ENCODE assay signal across 26 cellular contexts in genomic region chr17:38663964-38664644, GRCh38. TPM values are rescaled to one million over a fixed set of nuclear protein-coding genes. Genes with fewer than 3 reads are reported as not detected.
DNase-seq lines count a peak whose midpoint lies in the region; ATAC-seq, FAIRE-seq and TF ChIP-seq lines count a peak whose summit lies in the region.
"Had no signal": no experiment of that assay in that cellular context is flagged by ENCODE, and none has a peak within 500 bp of the region (broad histone marks: within the 10 kb centered on the region; RNA-seq: fewer than 3 reads in every experiment).

No MANE protein-coding gene starts in this region.

- H3K79me2 ChIP-seq in SK-N-SH (ENCODE audit: insufficient read depth) = no peaks in the 10 kb centered on the region
- H3K79me2 ChIP-seq in Karpas-422 (ENCODE audit: low read length) = no peaks in the 10 kb centered on the region
- H3K79me2 ChIP-seq in K562 (ENCODE audit: control insufficient read depth, insufficient read depth, low read length) = no peaks in the 10 kb centered on the region

- H3K9me3 ChIP-seq in SK-N-SH (no peaks in the 10 kb centered on the region), Karpas-422 (ENCODE audit: low read length) (no peaks in the 10 kb centered on the region), K562 (replicated peaks; ENCODE audit: control insufficient read depth, insufficient read depth, low read depth, low read length) (no peaks in the 10 kb centered on the region), neuronal stem cell (replicated peaks in 1 of 2; ENCODE audit: control insufficient read depth in 2 of 2, insufficient read depth in 1 of 2, low read depth in 1 of 2, low read length in 2 of 2) (no peaks in the 10 kb centered on the region)
- H3K9me3 ChIP-seq: HAP-1 had no signal

- H3K4ac ChIP-seq in neuronal stem cell (ENCODE audit: low read length) = no peak overlapping the region

- intact Hi-C loops in K562 (cut with micrococcal nuclease) = no loop called here

- CTCF ChIA-PET in SK-N-SH (lab: Yijun Ruan, JAX) (interaction anchor here (0.7 to 12.2 kb wide), 38 partner anchors 8 to 246 kb away, joined by 3 to 111 read pairs (median 6); partner anchors contain the start of genes EPOP and SRCIN1), K562 (lab: Yijun Ruan, JAX; ENCODE audit: low intra/inter-chr PET ratio) (no interaction called here)

- peak overlapping the region; percentile 91 for H2BK15ac ChIP-seq in neuronal stem cell (ENCODE audit: low read length)

- no peaks in the 10 kb centered on the region for H3K79me1 ChIP-seq in neuronal stem cell (ENCODE audit: low read depth, low read length)

- no peak for FAIRE-seq in K562 (lab: Jason Lieb, UNC)
- FAIRE-seq: GM12892, GM19239 had no signal

- H3F3A ChIP-seq in SK-N-SH (replicated peaks; ENCODE audit: insufficient read depth) = no peaks in the 10 kb centered on the region

- 89% methylated on average over 9 of the region's 9 CpGs for WGBS in SK-N-SH (ENCODE audit: low lambda C conversion rate)
- 14% methylated on average over 4 of the region's 9 CpGs for WGBS in K562 (ENCODE audit: insufficient coverage, low coverage, missing lambda C conversion rate)
- no CpG with 5 or more reads among the region's 9 CpGs for WGBS in neuronal stem cell (ENCODE audit: extremely low coverage in 2 of 2, insufficient read length in 2 of 2, insufficient replicate concordance in 1 of 2), 2 donors

- H3K4me1 ChIP-seq in SK-N-SH (ENCODE audit: control insufficient read depth in 1 of 2, insufficient read depth in 2 of 2, low read depth in 1 of 2, low read length in 1 of 2) = peaks cover 0 to 2% of the 10 kb centered on the region in 2 experiments; a peak in 1 of 4 replicates
- no peaks in the 10 kb centered on the region for H3K4me1 ChIP-seq in Karpas-422 (ENCODE audit: low read length)
- peaks cover 0 to 6% of the 10 kb centered on the region in 2 experiments; a peak in 2 of 5 replicates for H3K4me1 ChIP-seq in K562 (replicated peaks in 1 of 2; ENCODE audit: control insufficient read depth in 2 of 2, insufficient read depth in 2 of 2, low read length in 2 of 2)
- H3K4me1 ChIP-seq in neuronal stem cell (ENCODE audit: control insufficient read depth in 2 of 2, insufficient read depth in 1 of 2, low read depth in 1 of 2, low read length in 2 of 2) = peaks cover 0 to 2% of the 10 kb centered on the region in 2 donors
- H3K4me1 ChIP-seq: HAP-1 had no signal

- H4K8ac ChIP-seq in neuronal stem cell (ENCODE audit: low read depth, low read length) = no peak overlapping the region

- H3K4me3 ChIP-seq in SK-N-SH (ENCODE audit: low read depth in 2 of 2, low read length in 1 of 2) (no peak overlapping the region), Karpas-422 (ENCODE audit: low read length) (no peak overlapping the region), K562 (no peak overlapping the region), neuronal stem cell (ENCODE audit: low read length in 2 of 2) (no peak overlapping the region)
- H3K4me3 ChIP-seq: GM23248, HAP-1 had no signal

- H3K4me2 ChIP-seq in SK-N-SH = no peak overlapping the region
- no peak overlapping the region for H3K4me2 ChIP-seq in Karpas-422 (ENCODE audit: low read depth, low read length, poor library complexity, severe bottlenecking)
- H3K4me2 ChIP-seq in K562 (ENCODE audit: insufficient read depth, low read length) = no peak overlapping the region
- no peak overlapping the region for H3K4me2 ChIP-seq in neuronal stem cell (ENCODE audit: insufficient read depth, low read length, poor library complexity, severe bottlenecking)

- no peak overlapping the region for H2BK5ac ChIP-seq in neuronal stem cell (ENCODE audit: low read length)

- TF ChIP-seq CTCF in SK-N-SH (IDR thresholded peaks at IDR 0.05) = no peak
- no peak for TF ChIP-seq CTCF in K562 (IDR thresholded peaks at IDR 0.05 in 2 of 3, conservative IDR thresholded peaks at IDR 0.05 in 1 of 3; ENCODE audit: insufficient read depth in 2 of 3, low read depth in 1 of 3, low read length in 3 of 3)

- H3K23ac ChIP-seq in neuronal stem cell (ENCODE audit: low read depth, low read length, poor library complexity) = no peak overlapping the region

- no peaks in the 10 kb centered on the region for H3K36me3 ChIP-seq in SK-N-SH (replicated peaks in 1 of 2; ENCODE audit: control insufficient read depth in 1 of 2, insufficient read depth in 2 of 2, low read length in 1 of 2)
- no peaks in the 10 kb centered on the region for H3K36me3 ChIP-seq in Karpas-422 (ENCODE audit: insufficient read depth, low read length)
- H3K36me3 ChIP-seq in K562 (ENCODE audit: control insufficient read depth, insufficient read depth, low read length) = no peaks in the 10 kb centered on the region
- H3K36me3 ChIP-seq in neuronal stem cell (replicated peaks in 1 of 2; ENCODE audit: control insufficient read depth in 2 of 2, insufficient read depth in 2 of 2, low read length in 2 of 2) = no peaks in the 10 kb centered on the region
- H3K36me3 ChIP-seq: HAP-1 had no signal

- no peaks in the 10 kb centered on the region for H3K9me2 ChIP-seq in SK-N-SH
- no peaks in the 10 kb centered on the region for H3K9me2 ChIP-seq in Karpas-422 (replicated peaks; ENCODE audit: insufficient read depth, low read length)

- H2AK5ac ChIP-seq in neuronal stem cell (ENCODE audit: low read depth, low read length) = peak overlapping the region; percentile 92

- no peak for TF ChIP-seq POLR2A in K562 (conservative IDR thresholded peaks at IDR 0.05)

- H3K18ac ChIP-seq in neuronal stem cell (ENCODE audit: low read length) = peak overlapping the region; percentile 63

- H2BK120ac ChIP-seq in neuronal stem cell (ENCODE audit: low read depth, low read length) = peak overlapping the region; percentile 93

- no peak overlapping the region for H4K91ac ChIP-seq in neuronal stem cell (ENCODE audit: low read depth, low read length, poor library complexity)

- BruUV-seq in K562 (replicated peaks; lab: Mats Ljungman, UMichigan) = no TSS peak

- no peak for TF ChIP-seq RAD21 in SK-N-SH (IDR thresholded peaks at IDR 0.05; ENCODE audit: low read length)
- no peak for TF ChIP-seq RAD21 in K562 (CRISPR knock-in tag; conservative IDR thresholded peaks at IDR 0.05 in 1 of 2, IDR thresholded peaks at IDR 0.05 in 1 of 2)

- POLR2A ChIA-PET in SK-N-SH (lab: Yijun Ruan, JAX) = no interaction called here
- POLR2A ChIA-PET in K562 (lab: Yijun Ruan, JAX) = no interaction called here

- H3K27me3 ChIP-seq in SK-N-SH (ENCODE audit: insufficient read depth) = no peaks in the 10 kb centered on the region; the same call in 1 of the 2 replicates
- H3K27me3 ChIP-seq in Karpas-422 (ENCODE audit: low read length) = no peaks in the 10 kb centered on the region
- H3K27me3 ChIP-seq in K562 (ENCODE audit: control insufficient read depth in 2 of 2, insufficient read depth in 2 of 2, low read length in 2 of 2) = peaks cover 3 to 10% of the 10 kb centered on the region in 2 experiments; a peak in 4 of 5 replicates
- H3K27me3 ChIP-seq in neuronal stem cell (ENCODE audit: control insufficient read depth in 3 of 3, insufficient read depth in 3 of 3, low read depth in 1 of 3, low read length in 3 of 3) = peaks cover 0 to 23% (median 14%) of the 10 kb centered on the region in 3 experiments

- H2BK12ac ChIP-seq in neuronal stem cell (ENCODE audit: low read length) = peak overlapping the region; percentile 64

- H3K9ac ChIP-seq in SK-N-SH = no peak overlapping the region
- no peak overlapping the region for H3K9ac ChIP-seq in Karpas-422 (ENCODE audit: low read length)
- peak overlapping the region in 1 of 2 experiments; percentile 64; a peak in 1 of 4 replicates for H3K9ac ChIP-seq in K562 (ENCODE audit: insufficient read depth in 1 of 2, low read depth in 2 of 2, low read length in 2 of 2)
- H3K9ac ChIP-seq in neuronal stem cell (ENCODE audit: low read depth, low read length, poor library complexity) = peak overlapping the region; percentile 36
- H3K9ac ChIP-seq: GM23248 had no signal

- H3K27ac ChIP-seq in SK-N-SH (ENCODE audit: low read depth in 2 of 2, low read length in 1 of 2) = no peak overlapping the region
- no peak overlapping the region for H3K27ac ChIP-seq in Karpas-422 (ENCODE audit: low read length)
- H3K27ac ChIP-seq in K562 (ENCODE audit: extremely low read depth, low read depth, low read length) = no peak overlapping the region
- no peak overlapping the region for H3K27ac ChIP-seq in neuronal stem cell (replicated peaks; ENCODE audit: low read length)
- H3K27ac ChIP-seq: 22Rv1, GM23248, RWPE1 had no signal

- H3K9me1 ChIP-seq in K562 (ENCODE audit: control insufficient read depth, insufficient read depth, low read length) = no peaks in the 10 kb centered on the region

- ATAC-seq in SK-N-SH treated with all-trans-retinoic acid at 6 μM for 48 hours (no peak), K562 (no peak), HG02678 (IDR thresholded peaks at IDR 0.05; ENCODE audit: unreplicated experiment) (no peak)

- no peak overlapping the region for H3K14ac ChIP-seq in neuronal stem cell (ENCODE audit: low read length)

- H4K20me1 ChIP-seq in SK-N-SH (ENCODE audit: insufficient read depth) (no peaks in the 10 kb centered on the region), Karpas-422 (ENCODE audit: insufficient read depth, low read depth, low read length) (no peaks in the 10 kb centered on the region), K562 (replicated peaks; ENCODE audit: control insufficient read depth, insufficient read depth, low read length) (no peaks in the 10 kb centered on the region)

- in situ Hi-C loops in K562 (cut with MboI) = loop anchor here (5.0 kb wide), 2 partner anchors 107 to 157 kb away; no protein-coding TSS in a partner anchor

- TF ChIP-seq EP300 in SK-N-SH (IDR thresholded peaks at IDR 0.05; ENCODE audit: borderline replicate concordance in 1 of 2, low read depth in 1 of 2, low read length in 1 of 2) (no peak), K562 (IDR thresholded peaks at IDR 0.05; ENCODE audit: low read length) (no peak)

- H2AFZ ChIP-seq in SK-N-SH (ENCODE audit: low read depth) (no peak overlapping the region), Karpas-422 (ENCODE audit: low read length) (no peak overlapping the region), K562 (ENCODE audit: low read depth, low read length) (no peak overlapping the region), neuronal stem cell (ENCODE audit: low read length) (no peak overlapping the region)
- H2AFZ ChIP-seq: GM23248 had no signal

- no peak for DNase-seq in SK-N-SH
- DNase-seq in Karpas-422 = peak; percentile 28
- DNase-seq in K562 (ENCODE audit: extremely low read depth in 1 of 4, low spot score in 3 of 4) = no peak
- DNase-seq in neuronal stem cell (ENCODE audit: low spot score) = no peak
- DNase-seq in stimulated activated CD4-positive, alpha-beta T cell treated with anti-CD3 and anti-CD28 coated beads, Interleukin-4, amount 100 ng/mL, for 1 hour = no peak
- no peak for DNase-seq in hepatic stellate cell (ENCODE audit: low spot score)
- DNase-seq: Calu3, DMS153, DND-41, GM23248, NCI-H1048, NCI-H1417, NCI-H1694, NCI-H2029 treated with DMSO at 0.1 percent for 48 hours, NCI-H69, SHP77, SW 1271 had no signal

RNA-seq across cellular contexts. Expression of gene EPOP, which starts 10.7 kb away (rescaled TPM):
- 2.7 and 3.1 TPM in 2 replicates for polyA plus RNA-seq in SK-N-SH (2012; rRNA removed)
- polyA plus RNA-seq in SK-N-SH (2012; cell fraction: cytosol; rRNA removed) = 3.4 and 4.0 TPM in 2 replicates
- polyA plus RNA-seq in SK-N-SH (2012; cell fraction: nucleus; rRNA removed) = 2.8 and 4.0 TPM in 2 replicates
- total RNA-seq in Karpas-422 (2014; rRNA removed; shearing (Covaris generic); ENCODE audit: low replicate concordance) = 7.6 and 19.9 TPM in 2 replicates
- 1.5 and 3.4 TPM in 2 replicates for total RNA-seq in K562 (2011; cell fraction: chromatin; rRNA removed; ENCODE audit: low replicate concordance)
- total RNA-seq in K562 (2011; cell fraction: nucleolus; rRNA removed) = 3.6 and 4.3 TPM in 2 replicates
- 2.3 and 3.1 TPM in 2 replicates for total RNA-seq in K562 (2011; cell fraction: nucleoplasm; rRNA removed)
- 5.9 and 7.3 TPM in 2 replicates for total RNA-seq in K562 (2014; rRNA removed)
- total RNA-seq in K562 (2014; rRNA removed; fragmentation: Illumina TruSeq; extraction: Trizol) = 4.3 and 4.6 TPM in 2 replicates
- 3.7 and 3.8 TPM in 2 replicates for total RNA-seq in K562 (2015; rRNA removed; fragmentation: Illumina TruSeq; extraction: Trizol)
- 9.4 and 10.6 TPM in 2 replicates for total RNA-seq in K562 (2021)
- 1.3 and 3.0 TPM in 2 replicates for polyA plus RNA-seq in K562 (2011; rRNA removed)
- 1.4 and 5.8 TPM in 2 replicates for polyA plus RNA-seq in K562 (2011; cell fraction: cytosol; rRNA removed)
- polyA plus RNA-seq in K562 (2011; cell fraction: nucleus; rRNA removed) = 1.4 and 3.2 TPM in 2 replicates
- 2.6 and 6.0 TPM in 2 replicates for polyA plus RNA-seq in K562 (2012)
- polyA plus RNA-seq in K562 (2014; fragmentation: Illumina TruSeq; extraction: Trizol) = 4.3 and 4.7 TPM in 2 replicates
- under 1 TPM; 0.41 to 0.62 TPM for polyA plus RNA-seq in K562 (2014; fragmentation: Nextera tagmentation; extraction: Ambion mirVana)
- polyA plus RNA-seq in K562 (2014; rRNA removed) = 5.0 and 5.2 TPM in 2 replicates
- 2.1 and 3.9 TPM in 2 replicates for polyA minus RNA-seq in K562 (2011; rRNA and poly(A)+ RNA removed)
- 2.0 and 4.8 TPM in 2 replicates for polyA minus RNA-seq in K562 (2011; cell fraction: cytosol; rRNA and poly(A)+ RNA removed)
- polyA minus RNA-seq in K562 (2011; cell fraction: nucleus; rRNA and poly(A)+ RNA removed) = 1.8 and 2.3 TPM in 2 replicates
- polyA plus RNA-seq in neuronal stem cell (2013, experiment 1 of 2) = 17.0 TPM
- polyA plus RNA-seq in neuronal stem cell (2013, experiment 2 of 2) = 16.8 TPM

RNA-seq across cellular contexts. Expression of gene MLLT6, which starts 41.0 kb away (rescaled TPM):
- 41.5 and 43.6 TPM in 2 replicates for polyA plus RNA-seq in SK-N-SH (2012; rRNA removed)
- polyA plus RNA-seq in SK-N-SH (2012; cell fraction: cytosol; rRNA removed) = 11.5 and 18.3 TPM in 2 replicates
- polyA plus RNA-seq in SK-N-SH (2012; cell fraction: nucleus; rRNA removed) = 118 and 131 TPM in 2 replicates
- 72.4 and 119 TPM in 2 replicates for total RNA-seq in Karpas-422 (2014; rRNA removed; shearing (Covaris generic); ENCODE audit: low replicate concordance)
- 330 and 658 TPM in 2 replicates for total RNA-seq in K562 (2011; cell fraction: chromatin; rRNA removed; ENCODE audit: low replicate concordance)
- total RNA-seq in K562 (2011; cell fraction: nucleolus; rRNA removed) = 248 and 270 TPM in 2 replicates
- 297 and 366 TPM in 2 replicates for total RNA-seq in K562 (2011; cell fraction: nucleoplasm; rRNA removed)
- total RNA-seq in K562 (2014; rRNA removed) = 31.4 and 34.9 TPM in 2 replicates
- total RNA-seq in K562 (2014; rRNA removed; fragmentation: Illumina TruSeq; extraction: Trizol) = 17.4 and 18.4 TPM in 2 replicates
- total RNA-seq in K562 (2015; rRNA removed; fragmentation: Illumina TruSeq; extraction: Trizol) = 22.7 and 23.6 TPM in 2 replicates
- 61.3 and 71.7 TPM in 2 replicates for total RNA-seq in K562 (2021)
- 30.0 and 30.6 TPM in 2 replicates for polyA plus RNA-seq in K562 (2011; rRNA removed)
- 11.8 and 25.6 TPM in 2 replicates for polyA plus RNA-seq in K562 (2011; cell fraction: cytosol; rRNA removed)
- 127 and 214 TPM in 2 replicates for polyA plus RNA-seq in K562 (2011; cell fraction: nucleus; rRNA removed)
- 36.2 and 46.8 TPM in 2 replicates for polyA plus RNA-seq in K562 (2012)
- polyA plus RNA-seq in K562 (2014; fragmentation: Illumina TruSeq; extraction: Trizol) = 30.2 and 33.4 TPM in 2 replicates
- polyA plus RNA-seq in K562 (2014; fragmentation: Nextera tagmentation; extraction: Ambion mirVana) = 1 to 10 TPM; 3.1 to 3.4 TPM
- polyA plus RNA-seq in K562 (2014; rRNA removed) = 47.8 and 55.0 TPM in 2 replicates
- polyA minus RNA-seq in K562 (2011; rRNA and poly(A)+ RNA removed) = 20.1 and 32.9 TPM in 2 replicates
- 13.9 and 19.0 TPM in 2 replicates for polyA minus RNA-seq in K562 (2011; cell fraction: cytosol; rRNA and poly(A)+ RNA removed)
- 52.0 and 68.0 TPM in 2 replicates for polyA minus RNA-seq in K562 (2011; cell fraction: nucleus; rRNA and poly(A)+ RNA removed)
- 14.2 TPM for polyA plus RNA-seq in neuronal stem cell (2013, experiment 1 of 2)
- 14.1 TPM for polyA plus RNA-seq in neuronal stem cell (2013, experiment 2 of 2)

RNA-seq across cellular contexts. Expression of gene SRCIN1, which starts 58.4 kb away (rescaled TPM):
- polyA plus RNA-seq in SK-N-SH (2012; rRNA removed) = 0.45 and 1.0 TPM in 2 replicates
- 0.28 and 0.42 TPM in 2 replicates for polyA plus RNA-seq in SK-N-SH (2012; cell fraction: cytosol; rRNA removed)
- polyA plus RNA-seq in SK-N-SH (2012; cell fraction: nucleus; rRNA removed) = 4.6 and 5.6 TPM in 2 replicates
- 0.14 and 0.86 TPM in 2 replicates for total RNA-seq in Karpas-422 (2014; rRNA removed; shearing (Covaris generic); ENCODE audit: low replicate concordance)
- total RNA-seq in K562 (2011; cell fraction: chromatin; rRNA removed; ENCODE audit: low replicate concordance) = 0.51 and 2.0 TPM in 2 replicates
- total RNA-seq in K562 (2011; cell fraction: nucleolus; rRNA removed) = 0.17 and 0.26 TPM in 2 replicates
- 0.53 and 0.66 TPM in 2 replicates for total RNA-seq in K562 (2011; cell fraction: nucleoplasm; rRNA removed)
- total RNA-seq in K562 (2014; rRNA removed) = 0.04 TPM in 1 of 2 replicates, not detected in the other
- not detected in 2 replicates for total RNA-seq in K562 (2014; rRNA removed; fragmentation: Illumina TruSeq; extraction: Trizol)
- total RNA-seq in K562 (2015; rRNA removed; fragmentation: Illumina TruSeq; extraction: Trizol) = not detected in 2 replicates
- 0.33 and 0.40 TPM in 2 replicates for total RNA-seq in K562 (2021)
- polyA plus RNA-seq in K562 (2011; rRNA removed) = 0.04 and 0.13 TPM in 2 replicates
- polyA plus RNA-seq in K562 (2011; cell fraction: cytosol; rRNA removed) = 0.01 and 0.06 TPM in 2 replicates
- 0.17 and 1.9 TPM in 2 replicates for polyA plus RNA-seq in K562 (2011; cell fraction: nucleus; rRNA removed)
- polyA plus RNA-seq in K562 (2012) = 0.05 and 0.44 TPM in 2 replicates
- 0.09 and 0.15 TPM in 2 replicates for polyA plus RNA-seq in K562 (2014; fragmentation: Illumina TruSeq; extraction: Trizol)
- not detected for polyA plus RNA-seq in K562 (2014; fragmentation: Nextera tagmentation; extraction: Ambion mirVana)
- not detected in 2 replicates for polyA plus RNA-seq in K562 (2014; rRNA removed)
- polyA minus RNA-seq in K562 (2011; rRNA and poly(A)+ RNA removed) = not detected in 2 replicates
- not detected in 2 replicates for polyA minus RNA-seq in K562 (2011; cell fraction: cytosol; rRNA and poly(A)+ RNA removed)
- 0.13 TPM in 1 of 2 replicates, not detected in the other for polyA minus RNA-seq in K562 (2011; cell fraction: nucleus; rRNA and poly(A)+ RNA removed)
- polyA plus RNA-seq in neuronal stem cell (2013, experiment 1 of 2) = 7.3 TPM
- polyA plus RNA-seq in neuronal stem cell (2013, experiment 2 of 2) = 7.4 TPM
- total RNA-seq: GM23248, LHCN-M2 had no signal
- polyA plus RNA-seq: BJ, GM23248 had no signal
